24 cellular contexts compared by ENCODE assay signal in genomic region chr10:34380816-34381215, GRCh38.
"Had no signal": no experiment of that assay in that cellular context is flagged by ENCODE, and none has a peak within 500 bp of the region (broad histone marks: within the 10 kb centered on the region; RNA-seq: fewer than 3 reads in every experiment).

No MANE protein-coding gene starts in this region.

- H3K27ac ChIP-seq: foreskin keratinocyte, neutrophil, psoas muscle, right atrium auricular region, sigmoid colon, skin epidermis, stomach, thoracic aorta, transverse colon had no signal

- H3K27ac Mint-ChIP-seq: dendritic cell treated with granulocyte-macrophage colony-stimulating factor and Interleukin-4, amounts not matched to agents 40 ng/mL and 50 ng/mL, for 4 days; effector memory CD8-positive, alpha-beta T cell; naive B cell; stimulated activated naive B cell treated with anti-CD40 and anti-IgM and Interleukin-4, amounts not matched to agents 10 μg/mL and 1 μg/mL and 100 μg/mL, for 72 hours had no signal

- H3K9me3 ChIP-seq: neutrophil, psoas muscle, right atrium auricular region, sigmoid colon, stomach, thoracic aorta, transverse colon had no signal

- H3K27me3 Mint-ChIP-seq: dendritic cell treated with granulocyte-macrophage colony-stimulating factor and Interleukin-4, amounts not matched to agents 40 ng/mL and 50 ng/mL, for 4 days; effector memory CD8-positive, alpha-beta T cell; naive B cell; stimulated activated naive B cell treated with anti-CD40 and anti-IgM and Interleukin-4, amounts not matched to agents 10 μg/mL and 1 μg/mL and 100 μg/mL, for 72 hours had no signal

- ATAC-seq: effector memory CD8-positive, alpha-beta T cell; foreskin keratinocyte; left colon; left ventricle myocardium superior; psoas muscle; stimulated activated naive B cell treated with anti-CD40 and anti-IgM and Interleukin-4, amounts not matched to agents 10 μg/mL and 1 μg/mL and 100 μg/mL, for 72 hours had no signal

- H3K4me3 ChIP-seq: lung, psoas muscle, right atrium auricular region, sigmoid colon, skin epidermis, stomach, thoracic aorta, transverse colon had no signal

- H3K36me3 Mint-ChIP-seq: naive B cell; stimulated activated naive B cell treated with anti-CD40 and anti-IgM and Interleukin-4, amounts not matched to agents 10 μg/mL and 1 μg/mL and 100 μg/mL, for 72 hours had no signal

- H3K4me1 ChIP-seq: foreskin keratinocyte, right atrium auricular region, transverse colon had no signal

- DNase-seq: effector memory CD8-positive, alpha-beta T cell; erythroblast; foreskin keratinocyte; head of caudate nucleus; hippocampal formation; left colon; left ventricle myocardium superior; mesenchymal stem cell; naive B cell; psoas muscle; sigmoid colon; stimulated activated CD4-positive, alpha-beta T cell treated with anti-CD3 and anti-CD28 coated beads, Interleukin-2, amount 100 ng/mL, for 24 hours; stimulated activated CD4-positive, alpha-beta T cell treated with anti-CD3 and anti-CD28 coated beads, Interleukin-4, amount 100 ng/mL, for 4 hours; stimulated activated naive B cell treated with anti-CD40 and anti-IgM and Interleukin-4, amounts not matched to agents 10 μg/mL and 1 μg/mL and 100 μg/mL, for 72 hours; stomach; substantia nigra; transverse colon had no signal

- H3K36me3 ChIP-seq: neutrophil, thoracic aorta had no signal

- H3K4me3 Mint-ChIP-seq: dendritic cell treated with granulocyte-macrophage colony-stimulating factor and Interleukin-4, amounts not matched to agents 40 ng/mL and 50 ng/mL, for 4 days; effector memory CD8-positive, alpha-beta T cell; naive B cell; nephron; stimulated activated naive B cell treated with anti-CD40 and anti-IgM and Interleukin-4, amounts not matched to agents 10 μg/mL and 1 μg/mL and 100 μg/mL, for 72 hours had no signal

- H3K27me3 ChIP-seq: foreskin keratinocyte, neutrophil, right atrium auricular region, sigmoid colon, stomach, transverse colon had no signal

- H3K9me3 Mint-ChIP-seq: dendritic cell treated with granulocyte-macrophage colony-stimulating factor and Interleukin-4, amounts not matched to agents 40 ng/mL and 50 ng/mL, for 4 days; naive B cell; nephron; stimulated activated naive B cell treated with anti-CD40 and anti-IgM and Interleukin-4, amounts not matched to agents 10 μg/mL and 1 μg/mL and 100 μg/mL, for 72 hours had no signal

- H3K4me1 Mint-ChIP-seq: naive B cell; stimulated activated naive B cell treated with anti-CD40 and anti-IgM and Interleukin-4, amounts not matched to agents 10 μg/mL and 1 μg/mL and 100 μg/mL, for 72 hours had no signal
